13 cellular contexts compared by ENCODE assay signal in genomic region chr4:151641167-151641566, GRCh38.
A peak's percentile ranks its signal among the peaks of the same experiment; 100 is the strongest.
DNase-seq lines count a peak whose midpoint lies in the region; ATAC-seq and TF ChIP-seq lines count a peak whose summit lies in the region.
"Had no signal": no experiment of that assay in that cellular context is flagged by ENCODE, and none has a peak within 500 bp of the region (broad histone marks: within the 10 kb centered on the region; RNA-seq: fewer than 3 reads in every experiment).

No MANE protein-coding gene starts in this region.

- no peaks in the 10 kb centered on the region for H4K20me1 ChIP-seq in SK-N-SH (ENCODE audit: insufficient read depth)
- no peaks in the 10 kb centered on the region for H4K20me1 ChIP-seq in fibroblast of lung (ENCODE audit: control insufficient read depth, extremely low read depth, insufficient read depth, low read length)

- no peak for TF ChIP-seq RAD21 in SK-N-SH (IDR thresholded peaks at IDR 0.05; ENCODE audit: low read length)

- no peaks in the 10 kb centered on the region for H3F3A ChIP-seq in SK-N-SH (replicated peaks; ENCODE audit: insufficient read depth)

- CTCF ChIA-PET in SK-N-SH (lab: Yijun Ruan, JAX): no interaction called here

- DNase-seq in SK-N-SH (no peak), RPMI7951 (ENCODE audit: low read depth) (peak; percentile 71), fibroblast of lung (ENCODE audit: low read depth in 2 of 2) (peak; percentile 18 to 52), body of pancreas (no peak), OCI-M2 (lab: John Stamatoyannopoulos, UW; ENCODE audit: unreplicated experiment) (no peak)
- no peak for DNase-seq in activated CD8-positive, alpha-beta memory T cell treated with anti-CD3 and anti-CD28 coated beads, Interleukin-2, amount 50 U/mL, for 4 hours
- DNase-seq: effector memory CD4-positive, alpha-beta T cell; immature natural killer cell; natural killer cell; NCI-H1048; NCI-H69 had no signal

- WGBS in SK-N-SH (ENCODE audit: low lambda C conversion rate): 95% methylated on average over 2 of the region's 2 CpGs
- WGBS in body of pancreas, 2 donors: 90 to 91% methylated on average over 2 of the region's 2 CpGs

- H3K4me3 ChIP-seq in SK-N-SH (ENCODE audit: low read depth in 2 of 2, low read length in 1 of 2) (no peak overlapping the region), fibroblast of lung (replicated peaks in 1 of 4; ENCODE audit: control extremely low read depth in 1 of 4, insufficient read depth in 1 of 4, low read depth in 3 of 4, low read length in 4 of 4) (no peak overlapping the region), body of pancreas (no peak overlapping the region)

- no peak overlapping the region for H3K9ac ChIP-seq in SK-N-SH
- no peak overlapping the region for H3K9ac ChIP-seq in fibroblast of lung (ENCODE audit: insufficient read depth, low read length)

- no peak for TF ChIP-seq EP300 in SK-N-SH (IDR thresholded peaks at IDR 0.05; ENCODE audit: borderline replicate concordance in 1 of 2, low read depth in 1 of 2, low read length in 1 of 2)

- intact Hi-C loops in body of pancreas (cut with DNase I): no loop called here

- no peak for TF ChIP-seq CTCF in SK-N-SH (IDR thresholded peaks at IDR 0.05)
- TF ChIP-seq CTCF in fibroblast of lung (conservative IDR thresholded peaks at IDR 0.05 in 1 of 2, IDR thresholded peaks at IDR 0.05 in 1 of 2; ENCODE audit: low read depth in 1 of 2, low read length in 2 of 2): no peak
- TF ChIP-seq CTCF in body of pancreas (IDR thresholded peaks at IDR 0.05): no peak

- H3K27ac ChIP-seq in SK-N-SH (ENCODE audit: low read depth in 2 of 2, low read length in 1 of 2): no peak overlapping the region
- H3K27ac ChIP-seq in fibroblast of lung (ENCODE audit: insufficient read depth, low read length): no peak overlapping the region
- H3K27ac ChIP-seq in body of pancreas: no peak overlapping the region

- H3K9me3 ChIP-seq in SK-N-SH: no peaks in the 10 kb centered on the region
- no peaks in the 10 kb centered on the region for H3K9me3 ChIP-seq in fibroblast of lung (ENCODE audit: control insufficient read depth, insufficient read depth, low read depth, low read length)
- H3K9me3 ChIP-seq in body of pancreas: no peaks in the 10 kb centered on the region

- peak; percentile 25; the same call in 1 of the 3 replicates for ATAC-seq in SK-N-SH treated with all-trans-retinoic acid at 6 μM for 48 hours
- ATAC-seq in body of pancreas: no peak
- no peak for ATAC-seq in GM18907 (IDR thresholded peaks at IDR 0.05; ENCODE audit: unreplicated experiment)
- ATAC-seq: natural killer cell had no signal

- peaks cover 3 to 6% of the 10 kb centered on the region in 2 experiments; a peak in 3 of 4 replicates for H3K4me1 ChIP-seq in SK-N-SH (ENCODE audit: control insufficient read depth in 1 of 2, insufficient read depth in 2 of 2, low read depth in 1 of 2, low read length in 1 of 2)
- no peaks in the 10 kb centered on the region for H3K4me1 ChIP-seq in fibroblast of lung (ENCODE audit: control insufficient read depth, extremely low read depth, insufficient read depth, low read length)
- no peaks in the 10 kb centered on the region for H3K4me1 ChIP-seq in body of pancreas

- POLR2A ChIA-PET in SK-N-SH (lab: Yijun Ruan, JAX): no interaction called here

- H3K36me3 ChIP-seq in SK-N-SH (replicated peaks in 1 of 2; ENCODE audit: control insufficient read depth in 1 of 2, insufficient read depth in 2 of 2, low read length in 1 of 2) (no peaks in the 10 kb centered on the region), fibroblast of lung (ENCODE audit: control insufficient read depth, insufficient read depth, low read length) (no peaks in the 10 kb centered on the region), body of pancreas (replicated peaks in 1 of 2; ENCODE audit: insufficient read depth in 1 of 2, low read depth in 2 of 2) (no peaks in the 10 kb centered on the region)

- H2AFZ ChIP-seq in SK-N-SH (ENCODE audit: low read depth) (no peak overlapping the region), fibroblast of lung (ENCODE audit: low read length) (no peak overlapping the region)

- no peaks in the 10 kb centered on the region for H3K79me2 ChIP-seq in SK-N-SH (ENCODE audit: insufficient read depth)
- H3K79me2 ChIP-seq in fibroblast of lung (ENCODE audit: control insufficient read depth, insufficient read depth, low read length): no peaks in the 10 kb centered on the region

- no peak for TF ChIP-seq POLR2A in body of pancreas (IDR thresholded peaks at IDR 0.05)

- H3K27me3 ChIP-seq in SK-N-SH (ENCODE audit: insufficient read depth) (no peaks in the 10 kb centered on the region), fibroblast of lung (ENCODE audit: control insufficient read depth, insufficient read depth, low read length) (no peaks in the 10 kb centered on the region), body of pancreas (no peaks in the 10 kb centered on the region)

- no peaks in the 10 kb centered on the region for H3K9me2 ChIP-seq in SK-N-SH

- H3K4me2 ChIP-seq in SK-N-SH: no peak overlapping the region
- H3K4me2 ChIP-seq in fibroblast of lung (ENCODE audit: extremely low read depth, insufficient read depth, low read length): no peak overlapping the region

TF ChIP-seq in SK-N-SH treated with all-trans-retinoic acid at 6 μM for 48 hours, 23 proteins besides CTCF, POLR2A, EP300 and RAD21:
- TF ChIP-seq ZFP3 (CRISPR knock-in tag; IDR thresholded peaks at IDR 0.05) (no peak), ZFP30 (CRISPR knock-in tag; IDR thresholded peaks at IDR 0.05) (no peak), SNAI2 (CRISPR knock-in tag; IDR thresholded peaks at IDR 0.05) (no peak), PATZ1 (CRISPR knock-in tag; IDR thresholded peaks at IDR 0.05; ENCODE audit: borderline replicate concordance) (no peak), ARNTL (CRISPR knock-in tag; IDR thresholded peaks at IDR 0.05; ENCODE audit: borderline replicate concordance, low read depth) (no peak), ISL1 (CRISPR knock-in tag; IDR thresholded peaks at IDR 0.05) (no peak), ZNF565 (CRISPR knock-in tag; conservative IDR thresholded peaks at IDR 0.05; ENCODE audit: low read depth) (no peak)
TF ChIP-seq in SK-N-SH treated with all-trans-retinoic acid at 6 μM for 48 hours: peak in this region for 0.

TF ChIP-seq in SK-N-SH, 30 proteins besides CTCF, POLR2A, EP300 and RAD21 (continues in another document):
- TF ChIP-seq GABPA (IDR thresholded peaks at IDR 0.05; ENCODE audit: low read depth) (no peak), MEF2A (IDR thresholded peaks at IDR 0.05; ENCODE audit: borderline replicate concordance, low read depth) (no peak), MAX (IDR thresholded peaks at IDR 0.05; ENCODE audit: low read depth) (no peak), REST (IDR thresholded peaks at IDR 0.05; ENCODE audit: low read depth, low read length) (no peak), ZBTB33 (IDR thresholded peaks at IDR 0.05; ENCODE audit: borderline replicate concordance, low read depth) (no peak), PBX3 (IDR thresholded peaks at IDR 0.05) (no peak), POLR2AphosphoS5 (IDR thresholded peaks at IDR 0.05; ENCODE audit: low read depth, low read length) (no peak)

Comparison
In these comparisons a context has a peak if more than half of its experiments do, and no peak if none do; other contexts are left out.
1. DNase-seq: peak in RPMI7951 (single experiment) and fibroblast of lung (2 of 2); none in SK-N-SH (single experiment), body of pancreas (0 of 4), activated CD8-positive, alpha-beta memory T cell treated with anti-CD3 and anti-CD28 coated beads, Interleukin-2, amount 50 U/mL, for 4 hours (single experiment) and OCI-M2 (single experiment).